In genomic region chr19:18328340-18329034, GRCh38 we compare ENCODE assay signal across 8 cellular contexts. TPM values are rescaled to one million over a fixed set of nuclear protein-coding genes. Genes with fewer than 3 reads are reported as not detected.
DNase-seq lines count a peak whose midpoint lies in the region; ATAC-seq and TF ChIP-seq lines count a peak whose summit lies in the region.

No MANE protein-coding gene starts in this region.

- ATAC-seq in GM18907 (IDR thresholded peaks at IDR 0.05; ENCODE audit: unreplicated experiment) (peak; percentile 80), HG03378 (IDR thresholded peaks at IDR 0.05; ENCODE audit: unreplicated experiment) (peak; percentile 82)
- peak; percentile 99 to 100 for ATAC-seq in activated CD4-positive, CD25-positive, alpha-beta regulatory T cell treated with anti-CD3 and anti-CD28 coated beads, Interleukin-2, amount 50 U/mL, for 24 hours

- no peaks in the 10 kb centered on the region for H3K36me3 ChIP-seq in kidney epithelial cell (ENCODE audit: control insufficient read depth, insufficient read depth, low read length)

- TF ChIP-seq CTCF in AG09309 (IDR thresholded peaks at IDR 0.05; ENCODE audit: control insufficient read depth, insufficient read depth, low read depth, low read length, missing control alignments) (peak; percentile 87), choroid plexus epithelial cell (conservative IDR thresholded peaks at IDR 0.05; ENCODE audit: low read depth, low read length) (peak; percentile 98), kidney epithelial cell (IDR thresholded peaks at IDR 0.05; ENCODE audit: insufficient read depth, low read length, poor library complexity, severe bottlenecking) (peak; percentile 93)

- peak overlapping the region; percentile 21 for H3K4me3 ChIP-seq in AG09309 (ENCODE audit: control insufficient read depth, low read depth, low read length)
- H3K4me3 ChIP-seq in choroid plexus epithelial cell (ENCODE audit: low read depth, low read length) = peak overlapping the region; percentile 38
- peak overlapping the region; percentile 34 for H3K4me3 ChIP-seq in kidney epithelial cell (ENCODE audit: low read depth, low read length)

- DNase-seq in AG09309 (ENCODE audit: low read depth) (peak; percentile 94), NCI-H446 (lab: John Stamatoyannopoulos, UW) (peak; percentile 97 to 98), choroid plexus epithelial cell (ENCODE audit: low read depth) (peak; percentile 99), kidney epithelial cell (ENCODE audit: low read depth) (peak; percentile 93)
- peak; percentile 67 to 77 for DNase-seq in stimulated activated CD4-positive, alpha-beta T cell treated with anti-CD3 and anti-CD28 coated beads, Interleukin-1b, Interleukin-23, amount 100 ng/mL, for 1 hour (ENCODE audit: low read depth in 2 of 2)

- no peaks in the 10 kb centered on the region for H3K27me3 ChIP-seq in kidney epithelial cell (ENCODE audit: control insufficient read depth, insufficient read depth, low read length)

RNA-seq across cellular contexts. Expression of gene LSM4, which starts 5.6 kb away (rescaled TPM):
- total RNA-seq in kidney epithelial cell = 333 and 367 TPM in 2 replicates

RNA-seq across cellular contexts. Expression of gene PGPEP1, which starts 11.9 kb away (rescaled TPM):
- total RNA-seq in kidney epithelial cell = 28.8 and 34.4 TPM in 2 replicates

RNA-seq across cellular contexts. Expression of gene JUND, which starts 47.1 kb away (rescaled TPM):
- 253 and 262 TPM in 2 replicates for total RNA-seq in kidney epithelial cell

RNA-seq across cellular contexts. Expression of gene IQCN, which starts 54.2 kb away (rescaled TPM):
- total RNA-seq in kidney epithelial cell = 0.13 and 0.21 TPM in 2 replicates

RNA-seq across cellular contexts. Expression of gene GDF15, which starts 57.5 kb away (rescaled TPM):
- total RNA-seq in kidney epithelial cell = 637 and 822 TPM in 2 replicates

Comparison
In these comparisons a context has a peak if more than half of its experiments do, and no peak if none do; other contexts are left out.
1. Peak in every context shown above with its lines: DNase-seq, ATAC-seq and H3K4me3 ChIP-seq.